In the genomic region with DNA sequence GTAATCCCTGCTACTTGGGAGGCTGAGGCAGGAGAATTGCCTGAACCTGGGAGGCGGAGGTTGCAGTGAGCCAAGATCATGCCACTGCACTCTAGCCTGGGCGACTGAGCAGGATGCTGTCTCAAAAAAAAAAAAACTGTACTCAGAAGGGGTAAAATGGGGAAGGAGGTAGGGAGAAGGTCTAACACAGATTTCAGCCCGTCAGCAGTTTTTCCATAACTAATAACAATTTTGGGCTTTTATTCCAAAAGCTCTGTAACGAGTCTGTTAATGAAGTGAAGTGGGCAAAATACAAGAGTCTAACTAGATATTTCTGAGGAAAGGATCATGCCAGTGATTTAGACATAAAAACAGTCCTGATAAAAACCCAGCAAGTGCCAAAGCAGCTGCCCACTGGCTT, we compare ENCODE assay signal across 10 cellular contexts.
"Had no signal": no experiment of that assay in that cellular context is flagged by ENCODE, and none has a peak within 500 bp of the region (broad histone marks: within the 10 kb centered on the region; RNA-seq: fewer than 3 reads in every experiment).

No MANE protein-coding gene starts in this region.

- H3K9me3 ChIP-seq: esophagus squamous epithelium had no signal

- H3K27ac ChIP-seq: cardiac muscle cell, esophagus squamous epithelium had no signal

- H3K4me3 Mint-ChIP-seq: WTC11 had no signal

- H3K27me3 ChIP-seq: cardiac muscle cell, esophagus squamous epithelium had no signal

- H3K27ac Mint-ChIP-seq: WTC11 had no signal

- H3K4me3 ChIP-seq: cardiac muscle cell, esophagus squamous epithelium had no signal

- DNase-seq: activated CD4-positive, alpha-beta T cell treated with anti-CD3 and anti-CD28 coated beads, Interleukin-2, amount 50 U/mL, for 48 hours; esophagus squamous epithelium; foreskin fibroblast; glutamatergic neuron; retina; stimulated activated CD4-positive, alpha-beta T cell treated with anti-CD3 and anti-CD28 coated beads, Interleukin-15, amount 100 ng/mL, for 24 hours; stimulated activated CD4-positive, alpha-beta T cell treated with anti-CD3 and anti-CD28 coated beads, Interleukin-4, amount 100 ng/mL, for 4 hours had no signal

- FAIRE-seq: urothelium cell line had no signal

- H3K4me1 ChIP-seq: esophagus squamous epithelium had no signal

- ATAC-seq: WTC11 had no signal

- H3K9me3 Mint-ChIP-seq: WTC11 had no signal
